ENCODE assay signal across 18 cellular contexts in genomic region chr13:25869941-25870340, GRCh38.
DNase-seq lines count a peak whose midpoint lies in the region; ATAC-seq, FAIRE-seq and TF ChIP-seq lines count a peak whose summit lies in the region.
"Had no signal": no experiment of that assay in that cellular context is flagged by ENCODE, and none has a peak within 500 bp of the region (broad histone marks: within the 10 kb centered on the region; RNA-seq: fewer than 3 reads in every experiment).

No MANE protein-coding gene starts in this region.

- 0 out of 2 replicates have a peak overlapping the region, but pooled peaks have one; percentile 2 for H2AK5ac ChIP-seq in H1 (ENCODE audit: low read depth, low read length)

- H4K5ac ChIP-seq in H1 (ENCODE audit: insufficient read length, low read depth, low read length): no peak overlapping the region

- CTCF ChIA-PET in H1 (lab: Charles Lee; ENCODE audit: partially characterized antibody): no interaction called here

- H3K4me1 ChIP-seq in H1 (replicated peaks in 1 of 4; ENCODE audit: control insufficient read depth in 3 of 4, insufficient read depth in 4 of 4, low read length in 3 of 4): peaks cover 0 to 17% (median under 1%) of the 10 kb centered on the region in 4 experiments; a peak in 3 of 7 replicates
- peaks cover 20 to 30% (median 21%) of the 10 kb centered on the region in 3 donors for H3K4me1 ChIP-seq in skeletal muscle tissue (ENCODE audit: control insufficient read depth in 3 of 3, insufficient read depth in 3 of 3, low read length in 3 of 3)
- H3K4me1 ChIP-seq: BE2C had no signal

- no peaks in the 10 kb centered on the region for H3K36me3 Mint-ChIP-seq in T-helper 17 cell (ENCODE audit: low read depth)
- H3K36me3 Mint-ChIP-seq: CD4-positive, CD25-positive, alpha-beta regulatory T cell; CD8-positive, alpha-beta memory T cell had no signal

- POLR2A ChIA-PET in H1 (lab: Charles Lee; ENCODE audit: partially characterized antibody): no interaction called here

- no peak for TF ChIP-seq CTCF in H1 (IDR thresholded peaks at IDR 0.05; ENCODE audit: control extremely low read depth in 1 of 3, insufficient read depth in 1 of 3, low read depth in 1 of 3, low read length in 3 of 3)

- H3K9ac ChIP-seq in H1 (replicated peaks in 1 of 4; ENCODE audit: extremely low read depth in 1 of 4, low read depth in 3 of 4, low read length in 3 of 4): no peak overlapping the region
- H3K9ac ChIP-seq in skeletal muscle tissue (ENCODE audit: low read depth in 1 of 3, low read length in 3 of 3): no peak overlapping the region

- H4K20me1 ChIP-seq in H1 (replicated peaks in 1 of 2; ENCODE audit: control insufficient read depth in 1 of 2, insufficient read depth in 2 of 2, low read length in 2 of 2): no peaks in the 10 kb centered on the region

- H3K36me3 ChIP-seq in H1 (ENCODE audit: control insufficient read depth in 2 of 4, insufficient read depth in 4 of 4, low read length in 3 of 4) (no peaks in the 10 kb centered on the region), skeletal muscle tissue (ENCODE audit: control insufficient read depth in 3 of 3, insufficient read depth in 3 of 3, low read length in 3 of 3) (no peaks in the 10 kb centered on the region)
- H3K36me3 ChIP-seq: BE2C had no signal

- peaks cover 9% of the 10 kb centered on the region for H3K27me3 Mint-ChIP-seq in T-helper 17 cell

- in situ Hi-C loops in G401 (cut with HindIII; ENCODE audit: low sequenced_read_pairs): no loop called here

- no peaks in the 10 kb centered on the region for H3K27me3 ChIP-seq in H1 (replicated peaks in 1 of 4; ENCODE audit: control insufficient read depth in 3 of 4, extremely low read depth in 1 of 4, insufficient read depth in 3 of 4, low read length in 3 of 4)
- no peaks in the 10 kb centered on the region for H3K27me3 ChIP-seq in skeletal muscle tissue (ENCODE audit: control insufficient read depth in 3 of 3, insufficient read depth in 3 of 3, low read length in 3 of 3)

- H3K14ac ChIP-seq in H1 (ENCODE audit: insufficient read length): no peak overlapping the region

- ATAC-seq in T-helper 17 cell: no peak

- DNase-seq in G401 (ENCODE audit: low spot score): peak; percentile 90
- DNase-seq in NCI-H524 treated with DMSO at 0.1 percent for 48 hours (lab: John Stamatoyannopoulos, UW): peak; percentile 55
- DNase-seq in H1 (ENCODE audit: low read depth in 1 of 2, low spot score in 2 of 2): no peak
- no peak for DNase-seq in activated CD4-positive, alpha-beta T cell treated with anti-CD3 and anti-CD28 coated beads, Interleukin-2, amount 50 U/mL, for 4 hours
- DNase-seq in T-helper 17 cell: no peak
- no peak for DNase-seq in NCI-H187 treated with DMSO at 0.1 percent for 48 hours (lab: John Stamatoyannopoulos, UW)
- DNase-seq: ACHN; BE2C; CD4-positive, CD25-positive, alpha-beta regulatory T cell; CD8-positive, alpha-beta memory T cell; COR-L47; DMS 273 treated with DMSO at 0.1 percent for 48 hours; DMS53; GF-D8; GOT3; H9 had no signal

- H3K23me2 ChIP-seq in H1 (ENCODE audit: low read depth, low read length): no peaks in the 10 kb centered on the region

- H3K18ac ChIP-seq in H1 (ENCODE audit: extremely low read depth, low read length): no peak overlapping the region; the same call in 1 of the 2 replicates

- no peak overlapping the region for H3K4me2 ChIP-seq in H1 (ENCODE audit: insufficient read depth in 1 of 2, low read depth in 2 of 2, low read length in 2 of 2)

- H4K8ac ChIP-seq in H1 (ENCODE audit: extremely low read depth, insufficient read depth, low read length): no peak overlapping the region

- H3K79me2 ChIP-seq in H1 (ENCODE audit: control insufficient read depth in 1 of 2, insufficient read depth in 2 of 2, low read length in 2 of 2): no peaks in the 10 kb centered on the region

- H3K4me3 ChIP-seq in H1 (ENCODE audit: extremely low read depth in 1 of 4, insufficient read depth in 2 of 4, low read depth in 3 of 4, low read length in 4 of 4): no peak overlapping the region
- H3K4me3 ChIP-seq in skeletal muscle tissue (ENCODE audit: low read length in 3 of 3): peak overlapping the region in 2 of 3 donors; percentile 32 to 45

- no peak overlapping the region for H2BK15ac ChIP-seq in H1 (ENCODE audit: low read length)

- no peak overlapping the region for H3K23ac ChIP-seq in H1 (ENCODE audit: insufficient read length)

- no peak overlapping the region for H3K56ac ChIP-seq in H1 (replicated peaks; ENCODE audit: insufficient read length, low read depth, low read length)

- H3K27ac Mint-ChIP-seq in T-helper 17 cell: no peak overlapping the region
- H3K27ac Mint-ChIP-seq: CD4-positive, CD25-positive, alpha-beta regulatory T cell; CD8-positive, alpha-beta memory T cell; H9 had no signal

- H3K4me3 Mint-ChIP-seq in T-helper 17 cell: no peak overlapping the region
- H3K4me3 Mint-ChIP-seq: CD4-positive, CD25-positive, alpha-beta regulatory T cell; CD8-positive, alpha-beta memory T cell; H9 had no signal

- FAIRE-seq in H1 (lab: Jason Lieb, UNC): no peak
- FAIRE-seq: A204.1 had no signal

- WGBS in H1 (ENCODE audit: extremely low coverage in 1 of 2, insufficient coverage in 1 of 2, insufficient read length in 1 of 2, insufficient replicate concordance in 2 of 2, low coverage in 1 of 2, low lambda C conversion rate in 2 of 2, missing lambda C conversion rate in 1 of 2), 2 experiments: 89% methylated on average over 12 of the region's 12 CpGs; no CpG with 5 or more reads in 1 of the 2 experiments

- H3K4me1 Mint-ChIP-seq in T-helper 17 cell: peaks cover 16% of the 10 kb centered on the region

- no peak overlapping the region for H2BK5ac ChIP-seq in H1 (ENCODE audit: low read depth, low read length)

- no peak overlapping the region for H2BK120ac ChIP-seq in H1 (replicated peaks; ENCODE audit: low read depth, low read length)

- H3K9me3 ChIP-seq in H1 (ENCODE audit: insufficient read depth in 2 of 2, low read depth in 1 of 2, low read length in 1 of 2) (no peaks in the 10 kb centered on the region), skeletal muscle tissue (ENCODE audit: control insufficient read depth in 3 of 3, low read length in 3 of 3) (no peaks in the 10 kb centered on the region), T-helper 17 cell (ENCODE audit: control insufficient read depth, low read length, poor library complexity, severe bottlenecking) (no peaks in the 10 kb centered on the region)
- H3K9me3 ChIP-seq: BE2C had no signal

- H3K79me1 ChIP-seq in H1 (ENCODE audit: low read depth, low read length): no peaks in the 10 kb centered on the region

- TF ChIP-seq EP300 in H1 (IDR thresholded peaks at IDR 0.05; ENCODE audit: borderline replicate concordance in 1 of 2, low read depth in 2 of 2, low read length in 2 of 2): no peak

- TF ChIP-seq POLR2A in H1 (IDR thresholded peaks at IDR 0.05; ENCODE audit: control extremely low read depth in 1 of 2, low read depth in 2 of 2, low read length in 2 of 2): no peak

- no peak overlapping the region for H2AFZ ChIP-seq in H1 (ENCODE audit: low read length)

- H3K4ac ChIP-seq in H1 (replicated peaks; ENCODE audit: insufficient read length, low read depth, low read length): no peak overlapping the region

- peak overlapping the region; percentile 18; the same call in 1 of the 2 replicates for H2BK12ac ChIP-seq in H1 (ENCODE audit: low read depth, low read length)

- H3K27ac ChIP-seq in H1 (ENCODE audit: low read depth, low read length) (no peak overlapping the region), skeletal muscle tissue (ENCODE audit: low read depth, low read length) (no peak overlapping the region)

- H2BK20ac ChIP-seq in H1 (ENCODE audit: low read length): no peak overlapping the region

- no peak overlapping the region for H4K91ac ChIP-seq in H1 (replicated peaks; ENCODE audit: insufficient read length, low read length)

- no peak for TF ChIP-seq RAD21 in H1 (IDR thresholded peaks at IDR 0.05 in 1 of 2, conservative IDR thresholded peaks at IDR 0.05 in 1 of 2; ENCODE audit: low read depth in 2 of 2, low read length in 2 of 2)

TF ChIP-seq in H1, 55 proteins besides CTCF, POLR2A, EP300 and RAD21:
- TF ChIP-seq CREB1 (IDR thresholded peaks at IDR 0.05): no peak

Comparison
In these comparisons a context has a peak if more than half of its experiments do, and no peak if none do; other contexts are left out.
1. DNase-seq: peak in G401 (single experiment) and NCI-H524 treated with DMSO at 0.1 percent for 48 hours (single experiment); none in H1 (0 of 2), activated CD4-positive, alpha-beta T cell treated with anti-CD3 and anti-CD28 coated beads, Interleukin-2, amount 50 U/mL, for 4 hours (0 of 2), T-helper 17 cell (0 of 3) and NCI-H187 treated with DMSO at 0.1 percent for 48 hours (single experiment).
2. H3K4me3 ChIP-seq: peak in skeletal muscle tissue (2 of 3); none in H1 (0 of 4).